15 cellular contexts compared by ENCODE assay signal in genomic region chr18:45852631-45853030, GRCh38. TPM values are rescaled to one million over a fixed set of nuclear protein-coding genes. Genes with fewer than 3 reads are reported as not detected.
DNase-seq lines count a peak whose midpoint lies in the region; ATAC-seq and FAIRE-seq lines count a peak whose summit lies in the region.
"Had no signal": no experiment of that assay in that cellular context is flagged by ENCODE, and none has a peak within 500 bp of the region (broad histone marks: within the 10 kb centered on the region; RNA-seq: fewer than 3 reads in every experiment).

No MANE protein-coding gene starts in this region.

- H3K4me3 Mint-ChIP-seq in T-helper 17 cell: no peak overlapping the region
- H3K4me3 Mint-ChIP-seq in effector memory CD8-positive, alpha-beta T cell: no peak overlapping the region
- H3K4me3 Mint-ChIP-seq in stimulated activated effector memory CD8-positive, alpha-beta T cell treated with anti-CD3 and anti-CD28 coated beads, Interleukin-12 subunit alpha, Interleukin-12 subunit beta, amount 100 ng/mL, for 72 hours: no peak overlapping the region
- H3K4me3 Mint-ChIP-seq: H9 had no signal

- H3K9me3 ChIP-seq in T-helper 17 cell (ENCODE audit: control insufficient read depth, low read length, poor library complexity, severe bottlenecking): no peaks in the 10 kb centered on the region
- H3K9me3 ChIP-seq in small intestine (ENCODE audit: control insufficient read depth, low read depth): no peaks in the 10 kb centered on the region
- H3K9me3 ChIP-seq: Peyer's patch had no signal

- H3K36me3 ChIP-seq in small intestine (ENCODE audit: control insufficient read depth in 2 of 2, insufficient read depth in 2 of 2, low read length in 2 of 2): peaks cover 8 to 12% of the 10 kb centered on the region in 2 donors

- peaks cover 3% of the 10 kb centered on the region for H3K4me1 Mint-ChIP-seq in T-helper 17 cell
- no peaks in the 10 kb centered on the region for H3K4me1 Mint-ChIP-seq in effector memory CD8-positive, alpha-beta T cell (ENCODE audit: low read depth in 2 of 2)
- no peaks in the 10 kb centered on the region for H3K4me1 Mint-ChIP-seq in stimulated activated effector memory CD8-positive, alpha-beta T cell treated with anti-CD3 and anti-CD28 coated beads, Interleukin-12 subunit alpha, Interleukin-12 subunit beta, amount 100 ng/mL, for 72 hours

- no peaks in the 10 kb centered on the region for H3K27me3 ChIP-seq in small intestine (ENCODE audit: control insufficient read depth in 2 of 2, insufficient read depth in 2 of 2, low read length in 2 of 2)
- H3K27me3 ChIP-seq: Peyer's patch had no signal

- H3K27ac ChIP-seq in small intestine (ENCODE audit: low read depth in 1 of 2, low read length in 1 of 2): no peak overlapping the region
- H3K27ac ChIP-seq: Peyer's patch had no signal

- H3K4me3 ChIP-seq in small intestine (ENCODE audit: low read depth in 1 of 2, low read length in 2 of 2): no peak overlapping the region
- H3K4me3 ChIP-seq: Peyer's patch had no signal

- WGBS in small intestine, 3 donors: 83 to 95% (median 86%) methylated on average over 5 of the region's 5 CpGs

- no peak for FAIRE-seq in small intestine (lab: Jason Lieb, UNC)

- no peak for DNase-seq in activated naive CD4-positive, alpha-beta T cell treated with anti-CD3 and anti-CD28 coated beads, Interleukin-2, amount 50 U/mL, for 72 hours (ENCODE audit: low spot score in 2 of 2)
- DNase-seq in activated naive CD4-positive, alpha-beta T cell (lab: John Stamatoyannopoulos, UW): no peak
- no peak for DNase-seq in T-helper 17 cell
- DNase-seq in effector memory CD8-positive, alpha-beta T cell: no peak
- no peak for DNase-seq in stimulated activated effector memory CD8-positive, alpha-beta T cell treated with anti-CD3 and anti-CD28 coated beads, Interleukin-12 subunit alpha, Interleukin-12 subunit beta, amount 100 ng/mL, for 72 hours (ENCODE audit: low spot score in 2 of 2)
- DNase-seq in small intestine: no peak
- DNase-seq in anterior cingulate cortex (lab: John Stamatoyannopoulos, UW): no peak
- DNase-seq: H9, IMR-90, NCI-H1417, NCI-H2029, NCI-H510A, Peyer's patch had no signal

- H3K9me3 Mint-ChIP-seq in activated naive CD4-positive, alpha-beta T cell treated with anti-CD3 and anti-CD28 coated beads, Interleukin-2, amount 50 U/mL, for 72 hours: no peaks in the 10 kb centered on the region
- no peaks in the 10 kb centered on the region for H3K9me3 Mint-ChIP-seq in effector memory CD8-positive, alpha-beta T cell
- H3K9me3 Mint-ChIP-seq in stimulated activated effector memory CD8-positive, alpha-beta T cell treated with anti-CD3 and anti-CD28 coated beads, Interleukin-12 subunit alpha, Interleukin-12 subunit beta, amount 100 ng/mL, for 72 hours: no peaks in the 10 kb centered on the region
- H3K9me3 Mint-ChIP-seq: H9 had no signal

- peaks cover 0 to 2% of the 10 kb centered on the region in 2 donors for H3K4me1 ChIP-seq in small intestine (ENCODE audit: control insufficient read depth in 2 of 2, insufficient read depth in 1 of 2, low read depth in 1 of 2, low read length in 1 of 2)
- H3K4me1 ChIP-seq: Peyer's patch had no signal

- ATAC-seq in activated naive CD4-positive, alpha-beta T cell treated with anti-CD3 and anti-CD28 coated beads, Interleukin-2, amount 50 U/mL, for 72 hours: no peak
- ATAC-seq in T-helper 17 cell (no peak), GM18517 (IDR thresholded peaks at IDR 0.05; ENCODE audit: unreplicated experiment) (no peak)
- no peak for ATAC-seq in effector memory CD8-positive, alpha-beta T cell (replicated peaks)
- ATAC-seq in stimulated activated effector memory CD8-positive, alpha-beta T cell treated with anti-CD3 and anti-CD28 coated beads, Interleukin-12 subunit alpha, Interleukin-12 subunit beta, amount 100 ng/mL, for 72 hours: no peak
- ATAC-seq: Right ventricle myocardium inferior had no signal

- H3K36me3 Mint-ChIP-seq in activated naive CD4-positive, alpha-beta T cell treated with anti-CD3 and anti-CD28 coated beads, Interleukin-2, amount 50 U/mL, for 72 hours: no peaks in the 10 kb centered on the region
- peaks cover 3% of the 10 kb centered on the region for H3K36me3 Mint-ChIP-seq in T-helper 17 cell (ENCODE audit: low read depth)
- H3K36me3 Mint-ChIP-seq in effector memory CD8-positive, alpha-beta T cell (ENCODE audit: insufficient read depth): peaks cover 61% of the 10 kb centered on the region
- H3K36me3 Mint-ChIP-seq in stimulated activated effector memory CD8-positive, alpha-beta T cell treated with anti-CD3 and anti-CD28 coated beads, Interleukin-12 subunit alpha, Interleukin-12 subunit beta, amount 100 ng/mL, for 72 hours: peaks cover 84% of the 10 kb centered on the region

- peak overlapping the region; percentile 16 to 52 for H3K27ac Mint-ChIP-seq in activated naive CD4-positive, alpha-beta T cell treated with anti-CD3 and anti-CD28 coated beads, Interleukin-2, amount 50 U/mL, for 72 hours
- peak overlapping the region; percentile 63 for H3K27ac Mint-ChIP-seq in T-helper 17 cell
- peak overlapping the region; percentile 5 to 16 for H3K27ac Mint-ChIP-seq in effector memory CD8-positive, alpha-beta T cell
- H3K27ac Mint-ChIP-seq in stimulated activated effector memory CD8-positive, alpha-beta T cell treated with anti-CD3 and anti-CD28 coated beads, Interleukin-12 subunit alpha, Interleukin-12 subunit beta, amount 100 ng/mL, for 72 hours: peak overlapping the region; percentile 27

- no peaks in the 10 kb centered on the region for H3K27me3 Mint-ChIP-seq in T-helper 17 cell
- H3K27me3 Mint-ChIP-seq in effector memory CD8-positive, alpha-beta T cell: no peaks in the 10 kb centered on the region

RNA-seq across cellular contexts. Expression of gene SIGLEC15, which starts 27.2 kb away (rescaled TPM):
- total RNA-seq in activated naive CD4-positive, alpha-beta T cell treated with anti-CD3 and anti-CD28 coated beads, Interleukin-2, amount 50 U/mL, for 72 hours: not detected
- total RNA-seq in T-helper 17 cell: not detected
- polyA plus RNA-seq in small intestine: 1 to 10 TPM; 1.4 to 8.6 (median 2.2) TPM
- total RNA-seq: Right ventricle myocardium inferior had no signal

Comparison
In these comparisons a context has a peak if more than half of its experiments do, and no peak if none do; other contexts are left out.
1. H3K27ac Mint-ChIP-seq: peak in every context shown above with its lines; median percentile 63 in T-helper 17 cell; 34 in activated naive CD4-positive, alpha-beta T cell treated with anti-CD3 and anti-CD28 coated beads, Interleukin-2, amount 50 U/mL, for 72 hours; 27 in stimulated activated effector memory CD8-positive, alpha-beta T cell treated with anti-CD3 and anti-CD28 coated beads, Interleukin-12 subunit alpha, Interleukin-12 subunit beta, amount 100 ng/mL, for 72 hours; 10 in effector memory CD8-positive, alpha-beta T cell.